10 cellular contexts compared by ENCODE assay signal in genomic region chr7:47380325-47381131, GRCh38.
DNase-seq lines count a peak whose midpoint lies in the region; ATAC-seq, FAIRE-seq and TF ChIP-seq lines count a peak whose summit lies in the region.
"Had no signal": no experiment of that assay in that cellular context is flagged by ENCODE, and none has a peak within 500 bp of the region (broad histone marks: within the 10 kb centered on the region; RNA-seq: fewer than 3 reads in every experiment).

No MANE protein-coding gene starts in this region.

- H3K4me1 ChIP-seq in thymus (ENCODE audit: control insufficient read depth, insufficient read depth, low read length) = no peaks in the 10 kb centered on the region

- peak; percentile 82 for FAIRE-seq in bronchial epithelial cell (lab: Jason Lieb, UNC)

- 95% methylated on average over 15 of the region's 15 CpGs for WGBS in thymus

- no peak for ATAC-seq in HG02884 (IDR thresholded peaks at IDR 0.05; ENCODE audit: unreplicated experiment)

- TF ChIP-seq CTCF in bronchial epithelial cell (IDR thresholded peaks at IDR 0.05; ENCODE audit: insufficient read depth, low read length, severe bottlenecking) = no peak

- H3K27me3 ChIP-seq in bronchial epithelial cell (ENCODE audit: control insufficient read depth, insufficient read depth, low read length) (no peaks in the 10 kb centered on the region), thymus (ENCODE audit: control insufficient read depth, insufficient read depth) (no peaks in the 10 kb centered on the region)

- peak overlapping the region; percentile 3 for H3K4me3 ChIP-seq in bronchial epithelial cell (ENCODE audit: low read depth, low read length)
- H3K4me3 ChIP-seq in thymus (ENCODE audit: low read length) = no peak overlapping the region

- H3K9me3 ChIP-seq in thymus (ENCODE audit: control insufficient read depth) = no peaks in the 10 kb centered on the region

- H3K36me3 ChIP-seq in bronchial epithelial cell (ENCODE audit: control insufficient read depth, insufficient read depth, low read length) = no peaks in the 10 kb centered on the region
- no peaks in the 10 kb centered on the region for H3K36me3 ChIP-seq in thymus (ENCODE audit: control insufficient read depth, insufficient read depth)

- peak overlapping the region; percentile 25 for H3K27ac ChIP-seq in thymus (ENCODE audit: low read depth)

- DNase-seq in NCI-H2107 treated with DMSO at 0.1 percent for 48 hours (lab: John Stamatoyannopoulos, UW; ENCODE audit: unreplicated experiment) (peak; percentile 68), bronchial epithelial cell (ENCODE audit: low read depth) (peak; percentile 56), kidney tubule cell (ENCODE audit: low spot score) (peak; percentile 41), COR-L47 (lab: John Stamatoyannopoulos, UW) (no peak)
- DNase-seq in activated CD8-positive, alpha-beta memory T cell treated with anti-CD3 and anti-CD28 coated beads, Interleukin-2, amount 50 U/mL, for 4 hours = no peak
- DNase-seq in activated CD4-positive, alpha-beta T cell treated with anti-CD3 and anti-CD28 coated beads for 4 hours = no peak
- DNase-seq: GOT3, MM.1S had no signal

Comparison
In these comparisons a context has a peak if more than half of its experiments do, and no peak if none do; other contexts are left out.
1. DNase-seq: peak in NCI-H2107 treated with DMSO at 0.1 percent for 48 hours (single experiment), bronchial epithelial cell (single experiment) and kidney tubule cell (single experiment); none in COR-L47 (single experiment), activated CD8-positive, alpha-beta memory T cell treated with anti-CD3 and anti-CD28 coated beads, Interleukin-2, amount 50 U/mL, for 4 hours (single experiment) and activated CD4-positive, alpha-beta T cell treated with anti-CD3 and anti-CD28 coated beads for 4 hours (0 of 2).